ENCODE assay signal across 10 cellular contexts in the genomic region with DNA sequence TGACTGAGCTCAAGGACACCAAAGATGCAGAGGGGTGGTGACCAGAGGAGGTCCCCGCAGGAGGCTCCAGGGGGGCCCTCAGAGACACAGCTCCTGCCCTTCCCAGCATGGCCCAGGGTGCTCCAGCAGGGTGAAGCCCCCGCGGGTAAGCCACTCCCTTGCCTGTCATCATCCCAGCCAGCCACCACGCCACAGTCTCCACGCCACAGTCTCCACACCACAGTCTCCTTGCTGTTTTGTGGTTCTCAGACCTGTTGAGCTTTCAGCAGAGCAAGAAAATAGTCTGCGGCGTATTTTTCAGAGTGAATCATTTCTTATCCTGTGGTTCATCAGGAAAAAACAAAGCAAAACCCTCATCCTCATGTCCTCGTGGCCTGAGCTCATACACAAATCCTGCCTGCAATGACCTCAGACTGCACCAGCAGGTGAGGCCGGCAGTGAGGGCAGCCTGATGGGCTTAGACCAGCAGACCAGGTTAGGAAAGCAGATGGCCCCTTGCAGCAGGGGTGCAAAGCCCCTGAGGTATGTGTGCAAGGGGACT. TPM values are rescaled to one million over a fixed set of nuclear protein-coding genes. Genes with fewer than 3 reads are reported as not detected.
DNase-seq lines count a peak whose midpoint lies in the region; ATAC-seq, FAIRE-seq and TF ChIP-seq lines count a peak whose summit lies in the region.
"Had no signal": no experiment of that assay in that cellular context is flagged by ENCODE, and none has a peak within 500 bp of the region (broad histone marks: within the 10 kb centered on the region; RNA-seq: fewer than 3 reads in every experiment).

No MANE protein-coding gene starts in this region.

- no peak for FAIRE-seq in astrocyte (lab: Jason Lieb, UNC)

- H3K9ac ChIP-seq in astrocyte (ENCODE audit: low read length), result no peak overlapping the region

- ATAC-seq in GM19463 (IDR thresholded peaks at IDR 0.05; ENCODE audit: unreplicated experiment) (no peak), right cardiac atrium (no peak)

- no peak overlapping the region for H3K4me3 ChIP-seq in HEK293 (ENCODE audit: low read depth, low read length)
- no peak overlapping the region for H3K4me3 ChIP-seq in astrocyte (ENCODE audit: insufficient read depth, low read depth, low read length)
- no peak overlapping the region for H3K4me3 ChIP-seq in right cardiac atrium (ENCODE audit: low read length)

- peaks cover 46% of the 10 kb centered on the region for H3K4me1 Mint-ChIP-seq in activated CD4-positive, alpha-beta memory T cell treated with anti-CD3 and anti-CD28 coated beads for 36 hours (ENCODE audit: low read depth)
- H3K4me1 Mint-ChIP-seq in astrocyte (ENCODE audit: low read depth, unreplicated experiment), result peaks cover 21% of the 10 kb centered on the region

- H3K27ac Mint-ChIP-seq in activated CD4-positive, alpha-beta memory T cell treated with anti-CD3 and anti-CD28 coated beads for 36 hours, result peak overlapping the region; percentile 38
- peak overlapping the region; percentile 20 for H3K27ac Mint-ChIP-seq in astrocyte (ENCODE audit: unreplicated experiment)
- H3K27ac Mint-ChIP-seq: activated B cell treated with CpG ODN at 0.5 μM for 24 hours had no signal

- H3K9me3 Mint-ChIP-seq in activated CD4-positive, alpha-beta memory T cell treated with anti-CD3 and anti-CD28 coated beads for 36 hours, result no peaks in the 10 kb centered on the region
- H3K9me3 Mint-ChIP-seq in astrocyte (ENCODE audit: unreplicated experiment), result no peaks in the 10 kb centered on the region
- H3K9me3 Mint-ChIP-seq: activated B cell treated with CpG ODN at 0.5 μM for 24 hours had no signal

- H3K36me3 ChIP-seq in HEK293 (ENCODE audit: control insufficient read depth in 2 of 2, insufficient read depth in 1 of 2, low read length in 2 of 2) (no peaks in the 10 kb centered on the region), astrocyte (ENCODE audit: insufficient read depth, low read length) (no peaks in the 10 kb centered on the region)

- no peaks in the 10 kb centered on the region for H3K27me3 Mint-ChIP-seq in activated CD4-positive, alpha-beta memory T cell treated with anti-CD3 and anti-CD28 coated beads for 36 hours
- peaks cover 35% of the 10 kb centered on the region for H3K27me3 Mint-ChIP-seq in astrocyte (ENCODE audit: low read depth, unreplicated experiment)
- H3K27me3 Mint-ChIP-seq: activated B cell treated with CpG ODN at 0.5 μM for 24 hours had no signal

- CTCF ChIA-PET in HEK293 (lab: Yijun Ruan, JAX), result interaction anchor here (0.6 kb wide), 1 partner anchor 1414 kb away, joined by 3 read pairs; no protein-coding TSS in a partner anchor
- CTCF ChIA-PET in activated CD4-positive, alpha-beta memory T cell treated with anti-CD3 and anti-CD28 coated beads for 36 hours (lab: Charles Lee), result interaction anchor here (1.3 to 1.9 kb wide), 4 partner anchors 29 to 66 kb away, joined by 3 to 12 read pairs (median 7); no protein-coding TSS in a partner anchor

- intact Hi-C loops in activated CD4-positive, alpha-beta memory T cell treated with anti-CD3 and anti-CD28 coated beads for 36 hours (cut with micrococcal nuclease), result no loop called here
- intact Hi-C loops in right cardiac atrium (cut with DNase I), result no loop called here

- H3K4me3 Mint-ChIP-seq in activated CD4-positive, alpha-beta memory T cell treated with anti-CD3 and anti-CD28 coated beads for 36 hours, result peak overlapping the region; percentile 15
- H3K4me3 Mint-ChIP-seq in astrocyte (ENCODE audit: unreplicated experiment), result peak overlapping the region; percentile 43
- H3K4me3 Mint-ChIP-seq: activated B cell treated with CpG ODN at 0.5 μM for 24 hours had no signal

- H2AFZ ChIP-seq in astrocyte (ENCODE audit: low read depth, low read length), result no peak overlapping the region

- no peaks in the 10 kb centered on the region for H4K20me1 ChIP-seq in astrocyte (ENCODE audit: insufficient read depth, low read length)

- H3K27ac ChIP-seq in HEK293 (ENCODE audit: extremely low read depth, low read depth, low read length) (no peak overlapping the region), astrocyte (ENCODE audit: low read depth, low read length) (no peak overlapping the region), right cardiac atrium (ENCODE audit: low read length) (no peak overlapping the region)

- WGBS in right cardiac atrium, result 79% methylated on average over 9 of the region's 9 CpGs

- H3K4me1 ChIP-seq in HEK293 (ENCODE audit: control insufficient read depth, insufficient read depth, low read length) (no peaks in the 10 kb centered on the region), astrocyte (ENCODE audit: insufficient read depth, low read length) (no peaks in the 10 kb centered on the region), right cardiac atrium (ENCODE audit: control insufficient read depth, insufficient read depth, low read length) (peaks cover 1% of the 10 kb centered on the region)

- H3K9me3 ChIP-seq in HEK293 (ENCODE audit: control insufficient read depth, insufficient read depth, low read depth, low read length) (no peaks in the 10 kb centered on the region; the same call in 1 of the 2 replicates), astrocyte (ENCODE audit: insufficient read depth, low read depth, low read length) (no peaks in the 10 kb centered on the region), right cardiac atrium (ENCODE audit: control insufficient read depth, low read length) (no peaks in the 10 kb centered on the region)

- peaks cover 10% of the 10 kb centered on the region for H3K27me3 ChIP-seq in astrocyte (ENCODE audit: insufficient read depth, low read length)
- H3K27me3 ChIP-seq in right cardiac atrium (ENCODE audit: control insufficient read depth, insufficient read depth), result no peaks in the 10 kb centered on the region

- H3K36me3 Mint-ChIP-seq in activated CD4-positive, alpha-beta memory T cell treated with anti-CD3 and anti-CD28 coated beads for 36 hours, result no peaks in the 10 kb centered on the region
- H3K36me3 Mint-ChIP-seq in astrocyte (ENCODE audit: low read depth, unreplicated experiment), result no peaks in the 10 kb centered on the region

- TF ChIP-seq CTCF in HEK293 (tag by site-specific recombination; IDR thresholded peaks at IDR 0.05), result no peak
- no peak for TF ChIP-seq CTCF in astrocyte (IDR thresholded peaks at IDR 0.05; ENCODE audit: insufficient read depth, low read depth, low read length)

- H3K4me2 ChIP-seq in astrocyte (ENCODE audit: low read length), result no peak overlapping the region

- POLR2A ChIA-PET in HEK293 (lab: Yijun Ruan, JAX), result no interaction called here
- POLR2A ChIA-PET in activated CD4-positive, alpha-beta memory T cell treated with anti-CD3 and anti-CD28 coated beads for 36 hours (lab: Charles Lee), result interaction anchor here (1.0 to 2.7 kb wide), 4 partner anchors 8 to 45 kb away, joined by 3 to 13 read pairs (median 8); no protein-coding TSS in a partner anchor

- no peaks in the 10 kb centered on the region for H3K79me2 ChIP-seq in astrocyte (ENCODE audit: insufficient read depth, low read length)

- peak; percentile 86 for DNase-seq in activated CD4-positive, alpha-beta memory T cell treated with anti-CD3 and anti-CD28 coated beads for 36 hours
- peak; percentile 3 for DNase-seq in astrocyte (ENCODE audit: low read depth)
- DNase-seq in smooth muscle cell of the brain vasculature (ENCODE audit: low read depth, low spot score), result peak; percentile 40
- no peak for DNase-seq in NCI-H1417 (lab: John Stamatoyannopoulos, UW)
- DNase-seq in nucleus accumbens (lab: John Stamatoyannopoulos, UW), result no peak
- DNase-seq in right cardiac atrium, result no peak
- DNase-seq: activated B cell treated with CpG ODN at 0.5 μM for 24 hours, DMS 273 treated with DMSO at 0.1 percent for 48 hours had no signal

TF ChIP-seq in HEK293, 187 proteins besides CTCF, POLR2A, EP300 and RAD21:
- peak; percentile 44; the same call in 1 of the 2 replicates for TF ChIP-seq GLIS1 (tag by site-specific recombination; IDR thresholded peaks at IDR 0.05)
- TF ChIP-seq ZIC2 (tag by site-specific recombination; IDR thresholded peaks at IDR 0.05), result peak; percentile 95
- TF ChIP-seq SCRT2 (tag by site-specific recombination; IDR thresholded peaks at IDR 0.05), result peak; percentile 85
- TF ChIP-seq ZNF76 (tag by site-specific recombination; IDR thresholded peaks at IDR 0.05; ENCODE audit: borderline replicate concordance, low read depth), result no peak
TF ChIP-seq in HEK293: peak in this region for 3.

RNA-seq across cellular contexts. Expression of a gene that starts 25.7 kb away (rescaled TPM):
- total RNA-seq in activated CD4-positive, alpha-beta memory T cell treated with anti-CD3 and anti-CD28 coated beads for 36 hours, result 10 to 100 TPM; 22.2 to 24.6 TPM
- total RNA-seq in astrocyte, result 1.3 and 1.9 TPM in 2 replicates
- total RNA-seq in right cardiac atrium, result 10 to 100 TPM in 1 of 4 donors, 1 to 10 TPM in 3; 3.6 to 11.5 (median 5.8) TPM
- polyA plus RNA-seq in right cardiac atrium, result 5.7 TPM

Comparison
In these comparisons a context has a peak if more than half of its experiments do, and no peak if none do; other contexts are left out.
1. DNase-seq: peak in activated CD4-positive, alpha-beta memory T cell treated with anti-CD3 and anti-CD28 coated beads for 36 hours (single experiment), astrocyte (single experiment) and smooth muscle cell of the brain vasculature (single experiment); none in NCI-H1417 (0 of 3), nucleus accumbens (0 of 56) and right cardiac atrium (0 of 3).